In the genomic region with DNA sequence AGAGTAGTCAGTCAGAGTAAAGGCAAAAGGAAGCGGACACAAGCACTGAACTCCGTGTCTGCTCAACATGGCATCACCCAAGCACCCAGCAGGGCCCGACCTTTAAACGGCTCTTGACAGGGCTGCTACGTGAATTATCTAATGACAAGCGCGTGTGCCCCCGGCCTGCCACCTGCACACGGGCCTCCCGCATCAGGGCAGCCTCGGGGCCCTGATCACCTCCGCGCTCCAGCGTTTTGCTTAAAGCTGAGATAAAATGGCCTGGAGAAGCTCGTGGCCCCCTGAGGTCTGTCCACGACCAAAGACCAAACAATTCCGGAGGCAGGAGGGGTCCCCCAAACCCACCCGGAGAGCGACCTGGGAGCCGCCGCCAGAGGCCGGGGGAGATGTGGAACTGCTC, we compare ENCODE assay signal across 8 cellular contexts. TPM values are rescaled to one million over a fixed set of nuclear protein-coding genes. Genes with fewer than 3 reads are reported as not detected.
A peak's percentile ranks its signal among the peaks of the same experiment; 100 is the strongest.
DNase-seq lines count a peak whose midpoint lies in the region; ATAC-seq and TF ChIP-seq lines count a peak whose summit lies in the region.

No MANE protein-coding gene starts in this region.

- WGBS in HUES64, result under 1% methylated on average over 22 of the region's 22 CpGs
- WGBS in heart left ventricle, 4 donors, result 0% methylated on average over 8 to 22 of the region's 22 CpGs

- peak overlapping the region; percentile 99 for H3K4me3 ChIP-seq in HUES64 (ENCODE audit: low read length)
- H3K4me3 ChIP-seq in heart left ventricle, result peak overlapping the region; percentile 54 to 99 (median 95)

- ATAC-seq in GM19328 (IDR thresholded peaks at IDR 0.05; ENCODE audit: unreplicated experiment), result peak; percentile 18
- ATAC-seq in heart left ventricle, result peak in 2 of 4 donors; percentile 36 to 49

- no peaks in the 10 kb centered on the region for H3K9me3 Mint-ChIP-seq in activated T-cell treated with anti-CD3 and anti-CD28 coated beads, Interleukin-2, amount 50 U/mL, for 24 hours

- peaks cover 37% of the 10 kb centered on the region for H3K36me3 Mint-ChIP-seq in activated T-cell treated with anti-CD3 and anti-CD28 coated beads, Interleukin-2, amount 50 U/mL, for 24 hours (ENCODE audit: low read depth)

- H3K4me3 Mint-ChIP-seq in activated T-cell treated with anti-CD3 and anti-CD28 coated beads, Interleukin-2, amount 50 U/mL, for 24 hours, result peak overlapping the region; percentile 94

- H3K27me3 Mint-ChIP-seq in activated T-cell treated with anti-CD3 and anti-CD28 coated beads, Interleukin-2, amount 50 U/mL, for 24 hours, result no peaks in the 10 kb centered on the region

- peak overlapping the region; percentile 94 for H3K9ac ChIP-seq in HUES64 (ENCODE audit: low read depth, low read length)

- H3K27ac ChIP-seq in HUES64 (ENCODE audit: low read depth, low read length) (no peak overlapping the region), heart left ventricle (peak overlapping the region; percentile 92 to 99 (median 98))

- H3K4me1 ChIP-seq in HUES64 (ENCODE audit: insufficient read depth, low read length) (peaks cover 8% of the 10 kb centered on the region; the same call in 1 of the 2 replicates), heart left ventricle (peaks cover 0 to 33% (median 15%) of the 10 kb centered on the region in 12 donors)

- peaks cover 22% of the 10 kb centered on the region for H3K4me1 Mint-ChIP-seq in activated T-cell treated with anti-CD3 and anti-CD28 coated beads, Interleukin-2, amount 50 U/mL, for 24 hours (ENCODE audit: low read depth)

- H3K27ac Mint-ChIP-seq in activated T-cell treated with anti-CD3 and anti-CD28 coated beads, Interleukin-2, amount 50 U/mL, for 24 hours, result peak overlapping the region; percentile 95

- DNase-seq in AG08396 (ENCODE audit: low spot score), result peak; percentile 36
- DNase-seq in activated T-cell treated with anti-CD3 and anti-CD28 coated beads, Interleukin-2, amount 50 U/mL, for 24 hours, result no peak
- peak in 2 of 5 donors; percentile 18 to 40 for DNase-seq in heart left ventricle
- peak; percentile 48 for DNase-seq in retina
- no peak for DNase-seq in SIG-M5 treated with dmso at 0.1 percent for 504 hours (lab: John Stamatoyannopoulos, UW; ENCODE audit: unreplicated experiment)
- no peak for DNase-seq in NCI-H1436 treated with DMSO at 0.1 percent for 48 hours (lab: John Stamatoyannopoulos, UW)

- no peak for TF ChIP-seq CTCF in heart left ventricle (IDR thresholded peaks at IDR 0.05)

- TF ChIP-seq POLR2A in heart left ventricle (IDR thresholded peaks at IDR 0.05), result no peak

- intact Hi-C loops in heart left ventricle (cut with DNase I), result loop anchor here in 2 of 10 donors (2.0 to 10.0 kb wide), 2 partner anchors 112 to 540 kb away; a partner anchor contains a TSS

- no peaks in the 10 kb centered on the region for H3K9me3 ChIP-seq in HUES64 (ENCODE audit: insufficient read depth, low read depth, low read length)
- H3K9me3 ChIP-seq in heart left ventricle, result no peaks in the 10 kb centered on the region

- H3K27me3 ChIP-seq in HUES64 (ENCODE audit: insufficient read depth, low read length) (peaks cover 6% of the 10 kb centered on the region; the same call in 1 of the 2 replicates), heart left ventricle (no peaks in the 10 kb centered on the region)

- H3K36me3 ChIP-seq in HUES64 (ENCODE audit: insufficient read depth, low read length), result peaks cover 17% of the 10 kb centered on the region
- H3K36me3 ChIP-seq in heart left ventricle, result peaks cover 0 to 19% (median 16%) of the 10 kb centered on the region in 9 donors

RNA-seq across cellular contexts. Expression of a gene that starts 0.4 kb away (rescaled TPM):
- 72.8 TPM for polyA plus RNA-seq in HUES64 (2013, experiment 1 of 2)
- 75.2 TPM for polyA plus RNA-seq in HUES64 (2013, experiment 2 of 2)
- total RNA-seq in heart left ventricle, result 100 to 1,000 TPM; 249 to 577 (median 355) TPM
- 100 to 1,000 TPM; 170 to 189 TPM for polyA plus RNA-seq in heart left ventricle

RNA-seq across cellular contexts. Expression of a gene that starts 5.5 kb away (rescaled TPM):
- polyA plus RNA-seq in HUES64 (2013, experiment 1 of 2), result not detected
- polyA plus RNA-seq in HUES64 (2013, experiment 2 of 2), result not detected
- not detected for total RNA-seq in heart left ventricle
- not detected for polyA plus RNA-seq in heart left ventricle

RNA-seq across cellular contexts. Expression of a gene that starts 28.6 kb away (rescaled TPM):
- polyA plus RNA-seq in HUES64 (2013, experiment 1 of 2), result not detected
- not detected for polyA plus RNA-seq in HUES64 (2013, experiment 2 of 2)
- not detected for total RNA-seq in heart left ventricle
- not detected for polyA plus RNA-seq in heart left ventricle

Comparison
In these comparisons a context has a peak if more than half of its experiments do, and no peak if none do; other contexts are left out.
1. DNase-seq: peak in AG08396 (single experiment) and retina (single experiment); none in activated T-cell treated with anti-CD3 and anti-CD28 coated beads, Interleukin-2, amount 50 U/mL, for 24 hours (single experiment), SIG-M5 treated with dmso at 0.1 percent for 504 hours (single experiment) and NCI-H1436 treated with DMSO at 0.1 percent for 48 hours (single experiment).